In the genomic region with DNA sequence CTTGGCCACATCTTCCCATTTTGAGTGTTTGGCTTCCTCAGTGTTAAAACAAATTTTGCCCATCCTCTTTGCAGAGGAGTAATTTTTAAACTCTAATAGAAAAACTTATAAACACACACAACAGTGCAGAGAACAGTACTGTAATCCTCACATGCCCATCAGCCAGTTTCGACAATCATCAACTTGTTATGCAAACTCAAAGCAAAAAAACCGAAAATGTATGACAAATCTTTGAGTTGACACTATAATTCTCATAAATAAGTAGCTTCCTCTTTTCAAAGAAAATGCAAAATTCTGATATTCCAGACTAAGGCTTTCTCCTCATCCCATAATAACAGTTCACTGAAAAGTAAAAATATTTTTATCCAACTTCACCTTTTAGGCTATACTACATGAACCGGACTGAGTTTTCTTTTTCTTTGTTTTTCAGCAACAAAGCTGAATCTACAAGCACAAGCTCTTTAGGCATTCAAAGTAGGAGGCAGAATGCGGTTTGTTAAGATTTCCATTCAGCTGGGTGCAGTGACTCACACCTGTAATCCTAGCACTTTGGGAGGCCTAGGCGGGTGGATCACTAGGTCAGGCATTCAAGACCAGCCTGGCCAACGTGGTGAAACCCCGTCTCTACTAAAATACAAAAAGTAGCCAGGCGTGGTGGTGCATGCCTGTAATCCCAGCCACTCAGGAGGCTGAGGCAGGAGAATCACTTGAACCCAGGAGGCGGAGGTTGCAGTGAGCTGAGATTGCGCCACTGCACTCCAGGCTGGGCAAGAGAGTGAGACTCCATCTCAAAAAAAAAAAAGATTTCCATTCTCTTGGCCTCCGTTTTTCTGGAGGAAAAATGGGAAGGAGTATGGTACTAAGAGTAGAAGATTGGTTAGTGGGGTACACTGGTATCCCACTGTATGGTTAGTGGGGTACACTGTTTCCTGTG, we compare ENCODE assay signal across 9 cellular contexts.
DNase-seq lines count a peak whose midpoint lies in the region; TF ChIP-seq lines count a peak whose summit lies in the region.
"Had no signal": no experiment of that assay in that cellular context is flagged by ENCODE, and none has a peak within 500 bp of the region (broad histone marks: within the 10 kb centered on the region; RNA-seq: fewer than 3 reads in every experiment).

No MANE protein-coding gene starts in this region.

- intact Hi-C loops in Caco-2 (cut with micrococcal nuclease; ENCODE audit: unreplicated experiment): no loop called here

- H3K4me3 Mint-ChIP-seq in endodermal cell: no peak overlapping the region
- no peak overlapping the region for H3K4me3 Mint-ChIP-seq in Caco-2 (ENCODE audit: unreplicated experiment)

- DNase-seq in CD1c-positive myeloid dendritic cell (ENCODE audit: extremely low spot score) (peak; percentile 85), HCEC 1CT (peak; percentile 59), NCI-H526 treated with DMSO at 0.1 percent for 48 hours (lab: John Stamatoyannopoulos, UW) (peak; percentile 86), endodermal cell (peak; percentile 75), NCI-H510A (lab: John Stamatoyannopoulos, UW) (no peak), epidermal melanocyte (ENCODE audit: insufficient read length, low spot score) (no peak), Caco-2 (no peak)
- DNase-seq in activated CD8-positive, alpha-beta memory T cell treated with anti-CD3 and anti-CD28 coated beads for 24 hours: no peak
- DNase-seq: stimulated activated CD4-positive, alpha-beta T cell treated with anti-CD3 and anti-CD28 coated beads, Interleukin-15, amount 100 ng/mL, for 24 hours had no signal

- 58 to 61% methylated on average over 8 to 11 of the region's 11 CpGs for WGBS in endodermal cell (ENCODE audit: insufficient coverage in 1 of 2, insufficient read length in 1 of 2), 2 experiments

- no peak for TF ChIP-seq CTCF in endodermal cell (conservative IDR thresholded peaks at IDR 0.05)
- no peak for TF ChIP-seq CTCF in Caco-2 (IDR thresholded peaks at IDR 0.05; ENCODE audit: insufficient read depth in 1 of 2, low read depth in 1 of 2, low read length in 1 of 2, severe bottlenecking in 1 of 2, unreplicated experiment in 1 of 2)

- H3K27ac Mint-ChIP-seq in endodermal cell: peak overlapping the region; percentile 85
- H3K27ac Mint-ChIP-seq in Caco-2 (ENCODE audit: unreplicated experiment): no peak overlapping the region

- H3K36me3 ChIP-seq in endodermal cell (ENCODE audit: control insufficient read depth, insufficient read depth, low read length) (no peaks in the 10 kb centered on the region), Caco-2 (ENCODE audit: control insufficient read depth, insufficient read depth, low read length) (no peaks in the 10 kb centered on the region)

- H3K27me3 ChIP-seq in endodermal cell (ENCODE audit: control insufficient read depth, insufficient read depth, low read length, poor library complexity, severe bottlenecking): no peaks in the 10 kb centered on the region
- H3K27me3 ChIP-seq in Caco-2 (replicated peaks; ENCODE audit: control insufficient read depth, insufficient read depth, low read length): no peaks in the 10 kb centered on the region

- peaks cover 2% of the 10 kb centered on the region for H3K36me3 Mint-ChIP-seq in endodermal cell (ENCODE audit: low read depth)
- peaks cover 60% of the 10 kb centered on the region for H3K36me3 Mint-ChIP-seq in Caco-2 (ENCODE audit: insufficient read depth, unreplicated experiment)

- no TSS peak for BruUV-seq in Caco-2 (replicated peaks; lab: Mats Ljungman, UMichigan)

- POLR2A ChIA-PET in Caco-2 (lab: Charles Lee): interaction anchor here (0.6 to 1.0 kb wide), 2 partner anchors 75 to 127 kb away, joined by 3 read pairs; a partner anchor contains a TSS

- H3K9me3 Mint-ChIP-seq in endodermal cell: no peaks in the 10 kb centered on the region
- no peaks in the 10 kb centered on the region for H3K9me3 Mint-ChIP-seq in Caco-2 (ENCODE audit: unreplicated experiment)

- H3K9me3 ChIP-seq in endodermal cell (ENCODE audit: control insufficient read depth, low read length) (no peaks in the 10 kb centered on the region), Caco-2 (no peaks in the 10 kb centered on the region)

- H3K4me1 ChIP-seq in endodermal cell (ENCODE audit: control insufficient read depth, insufficient read depth, low read length) (peaks cover 6% of the 10 kb centered on the region), Caco-2 (peaks cover 11% of the 10 kb centered on the region; the same call in 1 of the 2 replicates)

- H3K27me3 Mint-ChIP-seq in endodermal cell (ENCODE audit: insufficient read depth) (no peaks in the 10 kb centered on the region), Caco-2 (ENCODE audit: insufficient read depth, unreplicated experiment) (no peaks in the 10 kb centered on the region)

- CTCF ChIA-PET in Caco-2 (lab: Charles Lee): no interaction called here

- no peak overlapping the region for H3K4me3 ChIP-seq in endodermal cell (ENCODE audit: low read length)
- no peak overlapping the region for H3K4me3 ChIP-seq in Caco-2 (ENCODE audit: low read depth, low read length)

- H3K27ac ChIP-seq in endodermal cell (ENCODE audit: low read depth, low read length): no peak overlapping the region

- peaks cover 63% of the 10 kb centered on the region for H3K4me1 Mint-ChIP-seq in endodermal cell
- H3K4me1 Mint-ChIP-seq in Caco-2 (ENCODE audit: low read depth, unreplicated experiment): peaks cover 18% of the 10 kb centered on the region

- no peak overlapping the region for H3K9ac ChIP-seq in endodermal cell (ENCODE audit: extremely low read depth, low read length, poor library complexity, severe bottlenecking)

Comparison
In these comparisons a context has a peak if more than half of its experiments do, and no peak if none do; other contexts are left out.
1. DNase-seq: peak in CD1c-positive myeloid dendritic cell (single experiment), HCEC 1CT (single experiment), NCI-H526 treated with DMSO at 0.1 percent for 48 hours (single experiment) and endodermal cell (single experiment); none in activated CD8-positive, alpha-beta memory T cell treated with anti-CD3 and anti-CD28 coated beads for 24 hours (single experiment), NCI-H510A (single experiment), epidermal melanocyte (single experiment) and Caco-2 (0 of 2).